Comparison of ENCODE assay signal across 1 cellular context in genomic region chr16:74153773-74154172, GRCh38.
TF ChIP-seq lines count a peak whose summit lies in the region.

No MANE protein-coding gene starts in this region.

TF ChIP-seq in liver, 16 proteins besides CTCF, POLR2A, EP300 and RAD21 (continued from another document):
- TF ChIP-seq ATF3 (IDR thresholded peaks at IDR 0.05) (peak; percentile 91), HNF4A (conservative IDR thresholded peaks at IDR 0.05) (peak; percentile 99 to 100), GABPA (IDR thresholded peaks at IDR 0.05 in 1 of 2, conservative IDR thresholded peaks at IDR 0.05 in 1 of 2) (peak; percentile 27 to 76), NR2F2 (IDR thresholded peaks at IDR 0.05) (peak; percentile 94), EGR1 (IDR thresholded peaks at IDR 0.05; ENCODE audit: low read depth in 2 of 2) (peak; percentile 43 to 96), SP1 (IDR thresholded peaks at IDR 0.05) (peak; percentile 98), YY1 (IDR thresholded peaks at IDR 0.05) (peak; percentile 92), HNF4G (IDR thresholded peaks at IDR 0.05) (peak; percentile 98)
- TF ChIP-seq, protein P1, sequence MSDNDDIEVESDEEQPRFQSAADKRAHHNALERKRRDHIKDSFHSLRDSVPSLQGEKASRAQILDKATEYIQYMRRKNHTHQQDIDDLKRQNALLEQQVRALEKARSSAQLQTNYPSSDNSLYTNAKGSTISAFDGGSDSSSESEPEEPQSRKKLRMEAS (IDR thresholded peaks at IDR 0.05), result peak; percentile 95
